12 cellular contexts compared by ENCODE assay signal in the genomic region with DNA sequence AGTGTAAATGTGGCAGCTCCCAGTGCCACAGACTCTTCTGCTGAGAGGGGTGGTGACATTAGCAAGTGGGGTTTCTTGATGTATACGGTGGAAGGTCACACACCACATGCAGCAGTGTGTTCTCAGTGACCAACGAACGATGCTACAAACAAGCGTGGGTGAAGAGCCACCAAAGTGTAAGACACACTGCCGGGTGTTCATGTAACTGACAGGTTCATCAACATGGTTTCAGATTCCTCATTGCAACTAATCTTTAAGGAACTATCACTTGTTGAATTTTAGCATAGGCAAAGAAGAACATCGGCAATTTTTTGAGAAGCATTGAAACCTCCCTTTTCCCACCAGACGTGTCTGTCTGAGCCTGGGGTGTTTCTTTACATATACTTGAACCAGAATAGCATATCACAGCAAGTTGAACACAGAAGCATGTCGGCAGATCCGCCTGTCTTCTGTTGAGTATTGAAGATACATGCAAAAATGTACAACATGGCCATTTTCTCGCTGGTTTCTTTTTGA. TPM values are rescaled to one million over a fixed set of nuclear protein-coding genes. Genes with fewer than 3 reads are reported as not detected.
DNase-seq lines count a peak whose midpoint lies in the region; ATAC-seq and TF ChIP-seq lines count a peak whose summit lies in the region.
"Had no signal": no experiment of that assay in that cellular context is flagged by ENCODE, and none has a peak within 500 bp of the region (broad histone marks: within the 10 kb centered on the region; RNA-seq: fewer than 3 reads in every experiment).

No MANE protein-coding gene starts in this region.

- no peaks in the 10 kb centered on the region for H3K27me3 Mint-ChIP-seq in activated CD4-positive, alpha-beta memory T cell treated with anti-CD3 and anti-CD28 coated beads, Interleukin-2, amount 10 ng/mL, durations not matched to agents 7 days and 5 days

- no peak for TF ChIP-seq CTCF in liver (IDR thresholded peaks at IDR 0.05; ENCODE audit: low read depth, low read length, missing input control)
- TF ChIP-seq CTCF in GM20000 (IDR thresholded peaks at IDR 0.05; ENCODE audit: extremely low read depth, missing control alignments), result no peak

- DNase-seq in CD1c-positive myeloid dendritic cell (ENCODE audit: extremely low spot score), result peak; percentile 61
- peak; percentile 57 for DNase-seq in activated CD4-positive, alpha-beta memory T cell treated with anti-CD3 and anti-CD28 coated beads, Interleukin-2, amount 10 ng/mL, durations not matched to agents 7 days and 5 days
- no peak for DNase-seq in NCI-H524 treated with DMSO at 0.1 percent for 48 hours (lab: John Stamatoyannopoulos, UW)
- no peak for DNase-seq in GM20000 (ENCODE audit: low spot score)
- DNase-seq in KG1 (lab: John Stamatoyannopoulos, UW), result no peak
- DNase-seq: GM23248, NCI-H1694 had no signal

- H3K27me3 ChIP-seq in liver (ENCODE audit: control insufficient read depth in 4 of 4, insufficient read depth in 4 of 4, low read length in 3 of 4), result no peaks in the 10 kb centered on the region
- H3K27me3 ChIP-seq: tibial nerve had no signal

- H3K9me3 ChIP-seq in liver (ENCODE audit: control insufficient read depth in 4 of 4, low read length in 3 of 4), result no peaks in the 10 kb centered on the region
- H3K9me3 ChIP-seq: tibial nerve had no signal

- H3K36me3 Mint-ChIP-seq in activated CD4-positive, alpha-beta memory T cell treated with anti-CD3 and anti-CD28 coated beads, Interleukin-2, amount 10 ng/mL, durations not matched to agents 7 days and 5 days (ENCODE audit: low read depth), result peaks cover 74% of the 10 kb centered on the region

- peaks cover 0 to 3% (median 2%) of the 10 kb centered on the region in 4 donors for H3K36me3 ChIP-seq in liver (ENCODE audit: control insufficient read depth in 4 of 4, insufficient read depth in 3 of 4, low read depth in 1 of 4, low read length in 3 of 4)

- H3K9ac ChIP-seq in liver (ENCODE audit: low read depth in 1 of 2, low read length in 2 of 2), result no peak overlapping the region
- H3K9ac ChIP-seq: GM23248 had no signal

- peak overlapping the region; percentile 98 for H3K27ac Mint-ChIP-seq in activated CD4-positive, alpha-beta memory T cell treated with anti-CD3 and anti-CD28 coated beads, Interleukin-2, amount 10 ng/mL, durations not matched to agents 7 days and 5 days
- H3K27ac Mint-ChIP-seq: nephron had no signal

- no peaks in the 10 kb centered on the region for H3K9me3 Mint-ChIP-seq in activated CD4-positive, alpha-beta memory T cell treated with anti-CD3 and anti-CD28 coated beads, Interleukin-2, amount 10 ng/mL, durations not matched to agents 7 days and 5 days

- peaks cover 78% of the 10 kb centered on the region for H3K4me1 Mint-ChIP-seq in activated CD4-positive, alpha-beta memory T cell treated with anti-CD3 and anti-CD28 coated beads, Interleukin-2, amount 10 ng/mL, durations not matched to agents 7 days and 5 days

- POLR2A ChIA-PET in activated CD4-positive, alpha-beta memory T cell treated with anti-CD3 and anti-CD28 coated beads, Interleukin-2, amount 10 ng/mL, durations not matched to agents 7 days and 5 days (lab: Charles Lee), result interaction anchor here (0.9 to 5.8 kb wide), 18 partner anchors 9 to 128 kb away, joined by 3 to 327 read pairs (median 8); no protein-coding TSS in a partner anchor

- peak overlapping the region; percentile 13 to 19 for H3K27ac ChIP-seq in liver (ENCODE audit: low read depth in 1 of 2, low read length in 2 of 2)
- H3K27ac ChIP-seq: GM23248 had no signal

- peaks cover 0 to 3% (median 2%) of the 10 kb centered on the region in 4 donors for H3K4me1 ChIP-seq in liver (ENCODE audit: control insufficient read depth in 4 of 4, insufficient read depth in 4 of 4, low read length in 3 of 4)

- H3K4me3 Mint-ChIP-seq in activated CD4-positive, alpha-beta memory T cell treated with anti-CD3 and anti-CD28 coated beads, Interleukin-2, amount 10 ng/mL, durations not matched to agents 7 days and 5 days, result peak overlapping the region; percentile 79
- H3K4me3 Mint-ChIP-seq: nephron had no signal

- CTCF ChIA-PET in activated CD4-positive, alpha-beta memory T cell treated with anti-CD3 and anti-CD28 coated beads, Interleukin-2, amount 10 ng/mL, durations not matched to agents 7 days and 5 days (lab: Charles Lee), result interaction anchor here (0.9 to 3.1 kb wide), 7 partner anchors 9 to 114 kb away, joined by 3 to 24 read pairs (median 4); no protein-coding TSS in a partner anchor

- no peak overlapping the region for H3K4me3 ChIP-seq in liver (ENCODE audit: low read depth in 1 of 3, low read length in 3 of 3)
- H3K4me3 ChIP-seq: GM23248, tibial nerve had no signal

- no peak for TF ChIP-seq RAD21 in liver (IDR thresholded peaks at IDR 0.05)

- ATAC-seq in GM19452 (IDR thresholded peaks at IDR 0.05; ENCODE audit: unreplicated experiment) (peak; percentile 31), HG03354 (IDR thresholded peaks at IDR 0.05; ENCODE audit: poor library complexity, severe bottlenecking, unreplicated experiment) (no peak)

- 85% methylated on average over 10 of the region's 10 CpGs for WGBS in liver

TF ChIP-seq in liver, 16 proteins besides CTCF, POLR2A, EP300 and RAD21:
- TF ChIP-seq HNF4G (IDR thresholded peaks at IDR 0.05) (no peak), JUND (IDR thresholded peaks at IDR 0.05) (no peak), HNF4A (conservative IDR thresholded peaks at IDR 0.05) (no peak), FOXA2 (IDR thresholded peaks at IDR 0.05) (no peak)

RNA-seq across cellular contexts. Expression of a gene that starts 58.8 kb away (rescaled TPM):
- 100 to 1,000 TPM; 338 to 348 TPM for total RNA-seq in activated CD4-positive, alpha-beta memory T cell treated with anti-CD3 and anti-CD28 coated beads, Interleukin-2, amount 10 ng/mL, durations not matched to agents 7 days and 5 days
- total RNA-seq in liver, result 10 to 100 TPM; 48.2 to 52.3 TPM
- 10 to 100 TPM; 33.5 to 39.6 TPM for polyA plus RNA-seq in liver

Comparison
In these comparisons a context has a peak if more than half of its experiments do, and no peak if none do; other contexts are left out.
1. DNase-seq: peak in CD1c-positive myeloid dendritic cell (single experiment) and activated CD4-positive, alpha-beta memory T cell treated with anti-CD3 and anti-CD28 coated beads, Interleukin-2, amount 10 ng/mL, durations not matched to agents 7 days and 5 days (single experiment); none in NCI-H524 treated with DMSO at 0.1 percent for 48 hours (single experiment), GM20000 (single experiment) and KG1 (single experiment).
2. RNA of a gene that starts 58.8 kb away (total RNA-seq): 338 to 348 TPM in activated CD4-positive, alpha-beta memory T cell treated with anti-CD3 and anti-CD28 coated beads, Interleukin-2, amount 10 ng/mL, durations not matched to agents 7 days and 5 days; 48.2 to 52.3 TPM in liver; every median in the first group is over 4 times any median in the second.